Comparison of ENCODE assay signal across 24 cellular contexts in genomic region chrX:30786374-30786773, GRCh38.
A peak's percentile ranks its signal among the peaks of the same experiment; 100 is the strongest.
DNase-seq lines count a peak whose midpoint lies in the region; ATAC-seq and TF ChIP-seq lines count a peak whose summit lies in the region.
"Had no signal": no experiment of that assay in that cellular context is flagged by ENCODE, and none has a peak within 500 bp of the region (broad histone marks: within the 10 kb centered on the region; RNA-seq: fewer than 3 reads in every experiment).

No MANE protein-coding gene starts in this region.

- ATAC-seq in gastrocnemius medialis (no peak), GM19328 (IDR thresholded peaks at IDR 0.05; ENCODE audit: unreplicated experiment) (no peak), GM18870 (IDR thresholded peaks at IDR 0.05; ENCODE audit: unreplicated experiment) (no peak)
- ATAC-seq: Right ventricle myocardium inferior, SK-N-SH treated with all-trans-retinoic acid at 6 μM for 48 hours had no signal

- H3K27me3 ChIP-seq in mammary epithelial cell (ENCODE audit: insufficient read depth, low read length) (no peaks in the 10 kb centered on the region), breast epithelium (peaks cover 0 to 3% of the 10 kb centered on the region in 2 donors), gastrocnemius medialis (no peaks in the 10 kb centered on the region), neuronal stem cell (ENCODE audit: control insufficient read depth in 3 of 3, insufficient read depth in 3 of 3, low read depth in 1 of 3, low read length in 3 of 3) (peaks cover 0 to 2% (median 0%) of the 10 kb centered on the region in 3 experiments)
- H3K27me3 ChIP-seq: BLaER1, Peyer's patch, SJCRH30 had no signal

- no peaks in the 10 kb centered on the region for H3K79me1 ChIP-seq in neuronal stem cell (ENCODE audit: low read depth, low read length)

- DNase-seq in mammary epithelial cell (peak; percentile 61), breast epithelium (ENCODE audit: low spot score in 2 of 2) (no peak), RWPE1 (ENCODE audit: low spot score) (peak; percentile 12), epithelial cell of esophagus (ENCODE audit: low read depth) (peak; percentile 60), gastrocnemius medialis (no peak), neuronal stem cell (ENCODE audit: low spot score) (no peak)
- DNase-seq: CD4-positive, CD25-positive, alpha-beta regulatory T cell; GM23248; H7; HFFc6; NCI-H1092; NCI-H1417 treated with DMSO at 0.1 percent for 48 hours; NCI-H1694 treated with DMSO at 0.1 percent for 48 hours; NCI-H2081; NCI-H226; NCI-H510A; NCI-H69; Peyer's patch; SJCRH30 had no signal

- H3K4ac ChIP-seq in neuronal stem cell (ENCODE audit: low read length): no peak overlapping the region

- no peak overlapping the region for H2AK5ac ChIP-seq in neuronal stem cell (ENCODE audit: low read depth, low read length)

- no peak overlapping the region for H2BK120ac ChIP-seq in neuronal stem cell (ENCODE audit: low read depth, low read length)

- H3K4me2 ChIP-seq in mammary epithelial cell (ENCODE audit: insufficient read depth, low read depth, low read length): no peak overlapping the region
- H3K4me2 ChIP-seq in neuronal stem cell (ENCODE audit: insufficient read depth, low read length, poor library complexity, severe bottlenecking): no peak overlapping the region
- H3K4me2 ChIP-seq: BLaER1 had no signal

- H3K9ac ChIP-seq in mammary epithelial cell (ENCODE audit: insufficient read depth, low read length): no peak overlapping the region
- H3K9ac ChIP-seq in neuronal stem cell (ENCODE audit: low read depth, low read length, poor library complexity): no peak overlapping the region
- H3K9ac ChIP-seq: BLaER1, GM23248 had no signal

- H4K20me1 ChIP-seq in mammary epithelial cell (ENCODE audit: insufficient read depth, low read length): no peaks in the 10 kb centered on the region
- H4K20me1 ChIP-seq: BLaER1 had no signal

- H3K9me3 ChIP-seq in mammary epithelial cell (replicated peaks; ENCODE audit: insufficient read depth, low read length) (no peaks in the 10 kb centered on the region), breast epithelium (no peaks in the 10 kb centered on the region), gastrocnemius medialis (no peaks in the 10 kb centered on the region), neuronal stem cell (replicated peaks in 1 of 2; ENCODE audit: control insufficient read depth in 2 of 2, insufficient read depth in 1 of 2, low read depth in 1 of 2, low read length in 2 of 2) (peaks cover 0 to 5% of the 10 kb centered on the region in 2 donors)
- H3K9me3 ChIP-seq: Peyer's patch, SJCRH30 had no signal

- dilution Hi-C loops in mammary epithelial cell (cut with HindIII; ENCODE audit: low sequenced_read_pairs): no loop called here

- POLR2A ChIA-PET in RWPE1 (lab: Yijun Ruan, JAX; ENCODE audit: low non-redundant PET): no interaction called here

- no peaks in the 10 kb centered on the region for H3K79me2 ChIP-seq in mammary epithelial cell (ENCODE audit: insufficient read depth, low read length)

- H3K18ac ChIP-seq in neuronal stem cell (ENCODE audit: low read length): no peak overlapping the region

- H2BK12ac ChIP-seq in neuronal stem cell (ENCODE audit: low read length): no peak overlapping the region

- TF ChIP-seq CTCF in mammary epithelial cell (conservative IDR thresholded peaks at IDR 0.05 in 1 of 2, IDR thresholded peaks at IDR 0.05 in 1 of 2; ENCODE audit: extremely low read depth in 1 of 2, insufficient read depth in 1 of 2, low read depth in 1 of 2, low read length in 2 of 2): no peak
- TF ChIP-seq CTCF in breast epithelium (IDR thresholded peaks at IDR 0.05): no peak
- TF ChIP-seq CTCF in RWPE1 (conservative IDR thresholded peaks at IDR 0.05; ENCODE audit: low read depth): no peak
- no peak for TF ChIP-seq CTCF in epithelial cell of esophagus (IDR thresholded peaks at IDR 0.05; ENCODE audit: insufficient read depth, low read depth, low read length, missing control alignments)
- TF ChIP-seq CTCF in gastrocnemius medialis (IDR thresholded peaks at IDR 0.05 in 4 of 5, conservative IDR thresholded peaks at IDR 0.05 in 1 of 5): no peak

- H3K27ac ChIP-seq in mammary epithelial cell (ENCODE audit: insufficient read depth, low read depth, low read length) (no peak overlapping the region), breast epithelium (no peak overlapping the region), RWPE1 (no peak overlapping the region), gastrocnemius medialis (no peak overlapping the region), neuronal stem cell (replicated peaks; ENCODE audit: low read length) (no peak overlapping the region)
- H3K27ac ChIP-seq: BLaER1, GM23248, Peyer's patch, SJCRH30 had no signal

- H2BK5ac ChIP-seq in neuronal stem cell (ENCODE audit: low read length): no peak overlapping the region

- H2BK15ac ChIP-seq in neuronal stem cell (ENCODE audit: low read length): no peak overlapping the region

- no peak overlapping the region for H3K14ac ChIP-seq in neuronal stem cell (ENCODE audit: low read length)

- CTCF ChIA-PET in mammary epithelial cell (lab: Charles Lee; ENCODE audit: low non-redundant PET) (no interaction called here), RWPE1 (lab: Yijun Ruan, JAX) (no interaction called here)

- no TSS peak for BruUV-seq in mammary epithelial cell (replicated peaks; lab: Mats Ljungman, UMichigan)

- H3K36me3 ChIP-seq in mammary epithelial cell (ENCODE audit: insufficient read depth, low read length) (no peaks in the 10 kb centered on the region), breast epithelium (no peaks in the 10 kb centered on the region), gastrocnemius medialis (no peaks in the 10 kb centered on the region), neuronal stem cell (replicated peaks in 1 of 2; ENCODE audit: control insufficient read depth in 2 of 2, insufficient read depth in 2 of 2, low read length in 2 of 2) (no peaks in the 10 kb centered on the region)
- H3K36me3 ChIP-seq: BLaER1, Peyer's patch, SJCRH30 had no signal

- in situ Hi-C loops in mammary epithelial cell (cut with MboI; ENCODE audit: low sequenced_read_pairs in 2 of 2): no loop called here
- in situ Hi-C loops in gastrocnemius medialis (cut with MboI; ENCODE audit: low sequenced_read_pairs in 4 of 4): no loop called here

- H3K4me3 ChIP-seq in mammary epithelial cell (replicated peaks in 1 of 3; ENCODE audit: insufficient read depth in 1 of 3, low read depth in 2 of 3, low read length in 3 of 3): no peak overlapping the region
- H3K4me3 ChIP-seq in breast epithelium: no peak overlapping the region
- H3K4me3 ChIP-seq in epithelial cell of esophagus (ENCODE audit: low read length): no peak overlapping the region
- H3K4me3 ChIP-seq in gastrocnemius medialis: no peak overlapping the region
- no peak overlapping the region for H3K4me3 ChIP-seq in neuronal stem cell (ENCODE audit: low read length in 2 of 2)
- H3K4me3 ChIP-seq: BLaER1, GM23248, Peyer's patch, SJCRH30 had no signal

- H3K4me1 ChIP-seq in mammary epithelial cell (ENCODE audit: insufficient read depth, low read length) (peaks cover 24% of the 10 kb centered on the region), breast epithelium (no peaks in the 10 kb centered on the region), gastrocnemius medialis (no peaks in the 10 kb centered on the region), neuronal stem cell (ENCODE audit: control insufficient read depth in 2 of 2, insufficient read depth in 1 of 2, low read depth in 1 of 2, low read length in 2 of 2) (no peaks in the 10 kb centered on the region)
- H3K4me1 ChIP-seq: BLaER1, Peyer's patch, SJCRH30 had no signal

- intact Hi-C loops in mammary epithelial cell (cut with micrococcal nuclease): no loop called here
- intact Hi-C loops in breast epithelium (cut with DNase I; ENCODE audit: low total_unique reads): no loop called here
- intact Hi-C loops in gastrocnemius medialis (cut with DNase I; ENCODE audit: low total_unique reads): no loop called here

- H4K8ac ChIP-seq in neuronal stem cell (ENCODE audit: low read depth, low read length): no peak overlapping the region

- H3K23ac ChIP-seq in neuronal stem cell (ENCODE audit: low read depth, low read length, poor library complexity): no peak overlapping the region

- no peak overlapping the region for H4K91ac ChIP-seq in neuronal stem cell (ENCODE audit: low read depth, low read length, poor library complexity)

- TF ChIP-seq POLR2A in breast epithelium (IDR thresholded peaks at IDR 0.05): no peak
- TF ChIP-seq POLR2A in gastrocnemius medialis (IDR thresholded peaks at IDR 0.05): no peak

- H2AFZ ChIP-seq in mammary epithelial cell (ENCODE audit: low read depth, low read length): no peak overlapping the region
- H2AFZ ChIP-seq in neuronal stem cell (ENCODE audit: low read length): no peak overlapping the region
- H2AFZ ChIP-seq: GM23248 had no signal

Comparison
In these comparisons a context has a peak if more than half of its experiments do, and no peak if none do; other contexts are left out.
1. DNase-seq: peak in mammary epithelial cell (single experiment), RWPE1 (single experiment) and epithelial cell of esophagus (single experiment); none in breast epithelium (0 of 2), gastrocnemius medialis (0 of 2) and neuronal stem cell (single experiment).